9 cellular contexts compared by ENCODE assay signal in genomic region chr7:81299272-81299671, GRCh38.
A peak's percentile ranks its signal among the peaks of the same experiment; 100 is the strongest.
DNase-seq lines count a peak whose midpoint lies in the region; ATAC-seq and TF ChIP-seq lines count a peak whose summit lies in the region.
"Had no signal": no experiment of that assay in that cellular context is flagged by ENCODE, and none has a peak within 500 bp of the region (broad histone marks: within the 10 kb centered on the region; RNA-seq: fewer than 3 reads in every experiment).

No MANE protein-coding gene starts in this region.

- H3K4me3 Mint-ChIP-seq in activated CD4-positive, alpha-beta memory T cell treated with anti-CD3 and anti-CD28 coated beads for 36 hours = no peak overlapping the region

- TF ChIP-seq POLR2A in spleen (IDR thresholded peaks at IDR 0.05) = no peak

- DNase-seq in LoVo (ENCODE audit: low spot score) = peak; percentile 79
- DNase-seq in brain pericyte (ENCODE audit: low read depth, low spot score) = peak; percentile 91
- peak; percentile 98 for DNase-seq in mesenchymal stem cell
- DNase-seq in activated CD4-positive, alpha-beta memory T cell treated with anti-CD3 and anti-CD28 coated beads for 36 hours = no peak
- no peak for DNase-seq in activated CD4-positive, CD25-positive, alpha-beta regulatory T cell (lab: John Stamatoyannopoulos, UW)
- DNase-seq in spleen = no peak
- DNase-seq: activated effector memory CD4-positive, alpha-beta T cell treated with anti-CD3 and anti-CD28 coated beads, Interleukin-2, amount 50 U/mL, for 16 hours had no signal

- no peak for TF ChIP-seq CTCF in spleen (IDR thresholded peaks at IDR 0.05 in 8 of 11, conservative IDR thresholded peaks at IDR 0.05 in 3 of 11)

- no peak overlapping the region for H3K27ac Mint-ChIP-seq in activated CD4-positive, alpha-beta memory T cell treated with anti-CD3 and anti-CD28 coated beads for 36 hours

- H3K27me3 Mint-ChIP-seq in activated CD4-positive, alpha-beta memory T cell treated with anti-CD3 and anti-CD28 coated beads for 36 hours = no peaks in the 10 kb centered on the region

- no peak overlapping the region for H4K8ac ChIP-seq in mesenchymal stem cell (ENCODE audit: low read length)

- no peak overlapping the region for H2AK5ac ChIP-seq in mesenchymal stem cell (ENCODE audit: low read length, severe bottlenecking)

- H3K9me3 ChIP-seq in BLaER1 treated with 17β-estradiol and CSF1 and Interleukin-3, amounts not matched to agents 10 nM and 100 nM (replicated peaks in 1 of 11) = no peaks in the 10 kb centered on the region
- H3K9me3 ChIP-seq in mesenchymal stem cell (ENCODE audit: control insufficient read depth, low read length) (no peaks in the 10 kb centered on the region), spleen (peaks cover 0 to 5% (median 0%) of the 10 kb centered on the region in 8 donors)

- H3K9me3 Mint-ChIP-seq in activated CD4-positive, alpha-beta memory T cell treated with anti-CD3 and anti-CD28 coated beads for 36 hours = peaks cover 14% of the 10 kb centered on the region

- ATAC-seq in GM21825 (IDR thresholded peaks at IDR 0.05; ENCODE audit: unreplicated experiment) = no peak

- H3K27ac ChIP-seq in BLaER1 treated with 17β-estradiol and CSF1 and Interleukin-3, amounts not matched to agents 10 nM and 100 nM = peak overlapping the region in 5 of 11 experiments; percentile 22 to 63 (median 31); a peak in 8 of 22 replicates
- H3K27ac ChIP-seq in mesenchymal stem cell (ENCODE audit: low read length, poor library complexity, severe bottlenecking) (peak overlapping the region; percentile 75), spleen (no peak overlapping the region)

- 0% methylated on average over 1 of the region's 3 CpGs for WGBS in mesenchymal stem cell
- WGBS in spleen, 5 donors = 12 to 25% (median 14%) methylated on average over 3 of the region's 3 CpGs

- H3K4me2 ChIP-seq in BLaER1 treated with 17β-estradiol and CSF1 and Interleukin-3, amounts not matched to agents 10 nM and 100 nM = peak overlapping the region in 7 of 11 experiments; percentile 1 to 65 (median 34); a peak in 11 of 22 replicates
- peak overlapping the region; percentile 38 for H3K4me2 ChIP-seq in mesenchymal stem cell (ENCODE audit: low read length, poor library complexity, severe bottlenecking)

- CTCF ChIA-PET in activated CD4-positive, alpha-beta memory T cell treated with anti-CD3 and anti-CD28 coated beads for 36 hours (lab: Charles Lee) = no interaction called here

- H3K23ac ChIP-seq in mesenchymal stem cell (ENCODE audit: low read length in 2 of 2) = no peak overlapping the region

- H3K9ac ChIP-seq in BLaER1 treated with 17β-estradiol and CSF1 and Interleukin-3, amounts not matched to agents 10 nM and 100 nM = 0 out of 22 replicates have a peak overlapping the region, but pooled peaks of 1 of the 11 experiments have one; percentile 12
- H3K9ac ChIP-seq in mesenchymal stem cell (ENCODE audit: low read length) = peak overlapping the region; percentile 62

- no peak overlapping the region for H2BK5ac ChIP-seq in mesenchymal stem cell (ENCODE audit: low read depth, low read length, poor library complexity, severe bottlenecking)

- no peak overlapping the region for H4K91ac ChIP-seq in mesenchymal stem cell (ENCODE audit: low read length)

- no peaks in the 10 kb centered on the region for H3K27me3 ChIP-seq in BLaER1 treated with 17β-estradiol and CSF1 and Interleukin-3, amounts not matched to agents 10 nM and 100 nM
- H3K27me3 ChIP-seq in mesenchymal stem cell (ENCODE audit: control insufficient read depth in 1 of 2, insufficient read depth in 1 of 2, low read length in 2 of 2) (no peaks in the 10 kb centered on the region), spleen (replicated peaks in 1 of 7) (no peaks in the 10 kb centered on the region)

- POLR2A ChIA-PET in activated CD4-positive, alpha-beta memory T cell treated with anti-CD3 and anti-CD28 coated beads for 36 hours (lab: Charles Lee) = no interaction called here

- H2BK120ac ChIP-seq in mesenchymal stem cell (ENCODE audit: low read depth, low read length) = no peak overlapping the region

- no peaks in the 10 kb centered on the region for H3K36me3 ChIP-seq in BLaER1 treated with 17β-estradiol and CSF1 and Interleukin-3, amounts not matched to agents 10 nM and 100 nM
- H3K36me3 ChIP-seq in mesenchymal stem cell (ENCODE audit: control insufficient read depth in 1 of 2, insufficient read depth in 2 of 2, low read depth in 1 of 2, low read length in 2 of 2) (no peaks in the 10 kb centered on the region), spleen (no peaks in the 10 kb centered on the region)

- H3K4ac ChIP-seq in mesenchymal stem cell (ENCODE audit: low read depth in 1 of 2, low read length in 2 of 2) = no peak overlapping the region

- no peak overlapping the region for H3K14ac ChIP-seq in mesenchymal stem cell (ENCODE audit: low read length in 2 of 2)

- no peaks in the 10 kb centered on the region for H3K79me1 ChIP-seq in mesenchymal stem cell (replicated peaks; ENCODE audit: low read length, poor library complexity, severe bottlenecking)

- no peak overlapping the region for H3K4me3 ChIP-seq in BLaER1 treated with 17β-estradiol and CSF1 and Interleukin-3, amounts not matched to agents 10 nM and 100 nM
- H3K4me3 ChIP-seq in mesenchymal stem cell (ENCODE audit: insufficient read depth in 1 of 2, low read depth in 1 of 2, low read length in 2 of 2) (no peak overlapping the region), spleen (no peak overlapping the region)

- no peaks in the 10 kb centered on the region for H4K20me1 ChIP-seq in BLaER1 treated with 17β-estradiol and CSF1 and Interleukin-3, amounts not matched to agents 10 nM and 100 nM

- H3K4me1 Mint-ChIP-seq in activated CD4-positive, alpha-beta memory T cell treated with anti-CD3 and anti-CD28 coated beads for 36 hours (ENCODE audit: low read depth) = no peaks in the 10 kb centered on the region

- intact Hi-C loops in activated CD4-positive, alpha-beta memory T cell treated with anti-CD3 and anti-CD28 coated beads for 36 hours (cut with micrococcal nuclease) = no loop called here
- intact Hi-C loops in spleen (cut with DNase I; ENCODE audit: low total_unique reads) = no loop called here

- H3K18ac ChIP-seq in mesenchymal stem cell (ENCODE audit: low read depth in 1 of 2, low read length in 2 of 2) = no peak overlapping the region

- H2AFZ ChIP-seq in mesenchymal stem cell (ENCODE audit: low read depth, low read length) = no peak overlapping the region

- no peak overlapping the region for H2BK15ac ChIP-seq in mesenchymal stem cell (ENCODE audit: low read depth, poor library complexity, severe bottlenecking)

- no peak overlapping the region for H2BK12ac ChIP-seq in mesenchymal stem cell (ENCODE audit: low read length in 2 of 2)

- no peaks in the 10 kb centered on the region for H3K36me3 Mint-ChIP-seq in activated CD4-positive, alpha-beta memory T cell treated with anti-CD3 and anti-CD28 coated beads for 36 hours

- peaks cover 0 to 23% (median 7%) of the 10 kb centered on the region in 10 experiments; a peak in 9 of 20 replicates for H3K4me1 ChIP-seq in BLaER1 treated with 17β-estradiol and CSF1 and Interleukin-3, amounts not matched to agents 10 nM and 100 nM
- no peaks in the 10 kb centered on the region for H3K4me1 ChIP-seq in mesenchymal stem cell (ENCODE audit: control insufficient read depth, insufficient read depth, low read depth, low read length)
- H3K4me1 ChIP-seq in spleen = no peaks in the 10 kb centered on the region

Comparison
In these comparisons a context has a peak if more than half of its experiments do, and no peak if none do; other contexts are left out.
1. DNase-seq: peak in LoVo (single experiment), brain pericyte (single experiment) and mesenchymal stem cell (single experiment); none in activated CD4-positive, alpha-beta memory T cell treated with anti-CD3 and anti-CD28 coated beads for 36 hours (single experiment), activated CD4-positive, CD25-positive, alpha-beta regulatory T cell (0 of 4) and spleen (single experiment).